Comparison of ENCODE assay signal across 23 cellular contexts in the genomic region with DNA sequence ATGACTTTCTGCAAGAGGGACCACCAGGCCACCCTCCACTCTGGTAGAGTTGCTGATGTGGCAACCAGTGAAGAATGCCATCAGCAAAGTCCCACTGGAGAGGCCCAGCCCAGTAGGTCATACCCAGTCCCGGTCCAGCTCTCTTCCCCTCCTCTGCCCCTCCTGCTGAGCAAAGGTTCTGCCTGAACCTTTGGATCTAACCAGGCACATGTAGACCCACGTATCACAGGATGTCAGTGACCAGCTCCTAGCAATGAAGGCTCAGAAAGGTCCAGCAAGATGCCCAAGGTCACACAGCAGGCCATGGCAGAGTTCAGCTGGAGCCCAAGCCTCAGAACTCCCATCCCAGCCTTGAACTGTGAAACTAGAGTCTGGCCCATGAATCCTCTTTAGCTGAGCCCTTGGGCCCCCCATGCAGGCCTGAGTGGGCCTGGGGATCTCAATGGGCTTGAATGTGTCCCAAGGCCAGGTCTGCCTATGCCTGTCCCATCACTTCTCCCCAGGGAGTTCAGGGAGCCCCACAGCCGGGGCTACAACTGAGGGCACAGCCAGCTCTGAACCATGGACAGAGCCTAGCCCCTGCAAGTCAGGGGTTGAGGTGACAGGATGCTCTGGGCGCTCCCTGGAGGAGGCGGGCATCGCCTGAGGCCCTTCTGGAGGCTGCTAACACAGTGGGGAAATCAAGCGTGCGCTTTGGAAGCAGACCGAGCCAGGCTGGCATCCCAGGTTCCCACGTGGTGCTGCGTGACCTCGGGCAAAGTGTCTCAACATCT. TPM values are rescaled to one million over a fixed set of nuclear protein-coding genes. Genes with fewer than 3 reads are reported as not detected.
A peak's percentile ranks its signal among the peaks of the same experiment; 100 is the strongest.
DNase-seq lines count a peak whose midpoint lies in the region; ATAC-seq and TF ChIP-seq lines count a peak whose summit lies in the region.
"Had no signal": no experiment of that assay in that cellular context is flagged by ENCODE, and none has a peak within 500 bp of the region (broad histone marks: within the 10 kb centered on the region; RNA-seq: fewer than 3 reads in every experiment).

No MANE protein-coding gene starts in this region.

- no peak for TF ChIP-seq RAD21 in Ishikawa (IDR thresholded peaks at IDR 0.05; ENCODE audit: low read depth)

- H3K9me3 Mint-ChIP-seq in CD14-positive monocyte: peaks cover 5 to 13% (median 8%) of the 10 kb centered on the region in 7 donors

- H3K9me3 ChIP-seq in mesenchymal stem cell (ENCODE audit: control insufficient read depth, low read length): peaks cover 4% of the 10 kb centered on the region
- H3K9me3 ChIP-seq: A549, Peyer's patch had no signal

- peak; percentile 14 for ATAC-seq in esophagus mucosa
- ATAC-seq: A549; CD8-positive, alpha-beta T cell had no signal

- H3K79me1 ChIP-seq in mesenchymal stem cell (replicated peaks; ENCODE audit: low read length, poor library complexity, severe bottlenecking): no peaks in the 10 kb centered on the region

- peaks cover 0 to 2% (median 1%) of the 10 kb centered on the region in 3 donors for H3K27me3 Mint-ChIP-seq in CD14-positive monocyte (ENCODE audit: low read depth in 3 of 3)

- no peak overlapping the region for H3K23ac ChIP-seq in mesenchymal stem cell (ENCODE audit: low read length in 2 of 2)

- peak; percentile 31 for DNase-seq in CD14-positive monocyte (ENCODE audit: low spot score)
- no peak for DNase-seq in mesenchymal stem cell
- no peak for DNase-seq in NCI-H526 treated with DMSO at 0.1 percent for 48 hours (lab: John Stamatoyannopoulos, UW)
- no peak for DNase-seq in germinal center (ENCODE audit: low spot score)
- DNase-seq in NCI-H82 (lab: John Stamatoyannopoulos, UW): no peak
- no peak for DNase-seq in lower leg skin (ENCODE audit: low spot score in 2 of 2)
- DNase-seq: Calu3; CD8-positive, alpha-beta T cell; Kasumi-1; NCI-H1048; NCI-H1436; NCI-H2029 treated with DMSO at 0.1 percent for 48 hours; NCI-H2171; NCI-H446; NCI-H69; Peyer's patch; Right ventricle myocardium superior had no signal

- peak overlapping the region in 2 of 7 donors; percentile 50 to 54 for H3K27ac Mint-ChIP-seq in CD14-positive monocyte
- H3K27ac Mint-ChIP-seq: CD8-positive, alpha-beta T cell; IgD-negative memory B cell had no signal

- H3K9ac ChIP-seq in mesenchymal stem cell (ENCODE audit: low read length): no peak overlapping the region

- peaks cover 0 to 8% of the 10 kb centered on the region in 2 donors for H3K36me3 Mint-ChIP-seq in CD14-positive monocyte
- H3K36me3 Mint-ChIP-seq: CD8-positive, alpha-beta T cell; IgD-negative memory B cell had no signal

- peak overlapping the region in 1 of 2 experiments; percentile 39 for H2BK12ac ChIP-seq in mesenchymal stem cell (ENCODE audit: low read length in 2 of 2)

- no peak overlapping the region for H3K4me3 ChIP-seq in mesenchymal stem cell (ENCODE audit: insufficient read depth in 1 of 2, low read depth in 1 of 2, low read length in 2 of 2)
- H3K4me3 ChIP-seq in lower leg skin (ENCODE audit: low read depth, poor library complexity, severe bottlenecking): no peak overlapping the region
- H3K4me3 ChIP-seq: A549, MG63, Peyer's patch had no signal

- peak overlapping the region in 1 of 2 experiments; percentile 18 for H3K18ac ChIP-seq in mesenchymal stem cell (ENCODE audit: low read depth in 1 of 2, low read length in 2 of 2)

- WGBS in mesenchymal stem cell: 93% methylated on average over 12 of the region's 12 CpGs
- WGBS in lower leg skin, 2 donors: 50 to 53% methylated on average over 12 of the region's 12 CpGs

- no peak overlapping the region for H3K4me3 Mint-ChIP-seq in CD14-positive monocyte
- H3K4me3 Mint-ChIP-seq: CD8-positive, alpha-beta T cell had no signal

- no peak for TF ChIP-seq POLR2A in lower leg skin (IDR thresholded peaks at IDR 0.05)

- TF ChIP-seq EP300 in Ishikawa (IDR thresholded peaks at IDR 0.05; ENCODE audit: borderline replicate concordance): no peak

- intact Hi-C loops in CD14-positive monocyte (cut with micrococcal nuclease) (loop anchor here in 1 of 2 donors (5.0 kb wide), 1 partner anchor 56 kb away; no protein-coding TSS in a partner anchor), lower leg skin (cut with DNase I; ENCODE audit: low total_unique reads) (no loop called here)

- no peak overlapping the region for H2BK120ac ChIP-seq in mesenchymal stem cell (ENCODE audit: low read depth, low read length)

- no peak overlapping the region for H4K8ac ChIP-seq in mesenchymal stem cell (ENCODE audit: low read length)

- H2BK15ac ChIP-seq in mesenchymal stem cell (ENCODE audit: low read depth, poor library complexity, severe bottlenecking): no peak overlapping the region

- peaks cover 23% of the 10 kb centered on the region for H3K4me1 Mint-ChIP-seq in CD14-positive monocyte

- H4K91ac ChIP-seq in mesenchymal stem cell (ENCODE audit: low read length): no peak overlapping the region

- H2BK5ac ChIP-seq in mesenchymal stem cell (ENCODE audit: low read depth, low read length, poor library complexity, severe bottlenecking): no peak overlapping the region

- H3K27ac ChIP-seq in mesenchymal stem cell (ENCODE audit: low read length, poor library complexity, severe bottlenecking): no peak overlapping the region
- H3K27ac ChIP-seq: HL-60, Peyer's patch had no signal

- H3K4ac ChIP-seq in mesenchymal stem cell (ENCODE audit: low read depth in 1 of 2, low read length in 2 of 2): no peak overlapping the region

- TF ChIP-seq CTCF in CD14-positive monocyte (IDR thresholded peaks at IDR 0.05) (no peak), lower leg skin (IDR thresholded peaks at IDR 0.05) (no peak)

- H3K14ac ChIP-seq in mesenchymal stem cell (ENCODE audit: low read length in 2 of 2): peak overlapping the region in 1 of 2 experiments; percentile 35

- no peaks in the 10 kb centered on the region for H3K36me3 ChIP-seq in mesenchymal stem cell (ENCODE audit: control insufficient read depth in 1 of 2, insufficient read depth in 2 of 2, low read depth in 1 of 2, low read length in 2 of 2)
- H3K36me3 ChIP-seq: MG63, Peyer's patch had no signal

- peaks cover 0 to 44% of the 10 kb centered on the region in 2 experiments for H3K27me3 ChIP-seq in mesenchymal stem cell (ENCODE audit: control insufficient read depth in 1 of 2, insufficient read depth in 1 of 2, low read length in 2 of 2)
- H3K27me3 ChIP-seq: MG63, Peyer's patch had no signal

- peak overlapping the region; percentile 71 for H2AK5ac ChIP-seq in mesenchymal stem cell (ENCODE audit: low read length, severe bottlenecking)

- peaks cover 18% of the 10 kb centered on the region for H3K4me1 ChIP-seq in mesenchymal stem cell (ENCODE audit: control insufficient read depth, insufficient read depth, low read depth, low read length)
- H3K4me1 ChIP-seq: Peyer's patch had no signal

- H2AFZ ChIP-seq in mesenchymal stem cell (ENCODE audit: low read depth, low read length): no peak overlapping the region

- H3K4me2 ChIP-seq in mesenchymal stem cell (ENCODE audit: low read length, poor library complexity, severe bottlenecking): no peak overlapping the region
- H3K4me2 ChIP-seq: A549 had no signal

TF ChIP-seq in Ishikawa, 13 proteins besides CTCF, POLR2A, EP300 and RAD21:
- no peak for TF ChIP-seq TCF12 (IDR thresholded peaks at IDR 0.05; ENCODE audit: low read depth)
- TF ChIP-seq, protein P1, sequence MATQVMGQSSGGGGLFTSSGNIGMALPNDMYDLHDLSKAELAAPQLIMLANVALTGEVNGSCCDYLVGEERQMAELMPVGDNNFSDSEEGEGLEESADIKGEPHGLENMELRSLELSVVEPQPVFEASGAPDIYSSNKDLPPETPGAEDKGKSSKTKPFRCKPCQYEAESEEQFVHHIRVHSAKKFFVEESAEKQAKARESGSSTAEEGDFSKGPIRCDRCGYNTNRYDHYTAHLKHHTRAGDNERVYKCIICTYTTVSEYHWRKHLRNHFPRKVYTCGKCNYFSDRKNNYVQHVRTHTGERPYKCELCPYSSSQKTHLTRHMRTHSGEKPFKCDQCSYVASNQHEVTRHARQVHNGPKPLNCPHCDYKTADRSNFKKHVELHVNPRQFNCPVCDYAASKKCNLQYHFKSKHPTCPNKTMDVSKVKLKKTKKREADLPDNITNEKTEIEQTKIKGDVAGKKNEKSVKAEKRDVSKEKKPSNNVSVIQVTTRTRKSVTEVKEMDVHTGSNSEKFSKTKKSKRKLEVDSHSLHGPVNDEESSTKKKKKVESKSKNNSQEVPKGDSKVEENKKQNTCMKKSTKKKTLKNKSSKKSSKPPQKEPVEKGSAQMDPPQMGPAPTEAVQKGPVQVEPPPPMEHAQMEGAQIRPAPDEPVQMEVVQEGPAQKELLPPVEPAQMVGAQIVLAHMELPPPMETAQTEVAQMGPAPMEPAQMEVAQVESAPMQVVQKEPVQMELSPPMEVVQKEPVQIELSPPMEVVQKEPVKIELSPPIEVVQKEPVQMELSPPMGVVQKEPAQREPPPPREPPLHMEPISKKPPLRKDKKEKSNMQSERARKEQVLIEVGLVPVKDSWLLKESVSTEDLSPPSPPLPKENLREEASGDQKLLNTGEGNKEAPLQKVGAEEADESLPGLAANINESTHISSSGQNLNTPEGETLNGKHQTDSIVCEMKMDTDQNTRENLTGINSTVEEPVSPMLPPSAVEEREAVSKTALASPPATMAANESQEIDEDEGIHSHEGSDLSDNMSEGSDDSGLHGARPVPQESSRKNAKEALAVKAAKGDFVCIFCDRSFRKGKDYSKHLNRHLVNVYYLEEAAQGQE (IDR thresholded peaks at IDR 0.05; ENCODE audit: low read depth): 0 out of 2 replicates have a peak, but pooled peaks have one; percentile 30
- TF ChIP-seq TAF1 (IDR thresholded peaks at IDR 0.05; ENCODE audit: low read depth): no peak

RNA-seq across cellular contexts. Expression of a gene that starts 21.4 kb away (rescaled TPM):
- polyA plus RNA-seq in CD14-positive monocyte: not detected
- 40.0 TPM for total RNA-seq in esophagus mucosa
- 0.03 TPM for polyA plus RNA-seq in mesenchymal stem cell (2013, experiment 1 of 2)
- polyA plus RNA-seq in mesenchymal stem cell (2013, experiment 2 of 2): 0.10 TPM
- total RNA-seq in lower leg skin: 10 to 100 TPM in 1 of 4 donors, 1 to 10 TPM in 3; 3.2 to 24.2 (median 6.6) TPM
- total RNA-seq: CD8-positive, alpha-beta T cell; Peyer's patch; Right ventricle myocardium superior had no signal
- polyA plus RNA-seq: IgD-negative memory B cell had no signal
